ENCODE assay signal across 8 cellular contexts in genomic region chr16:19068237-19068815, GRCh38. TPM values are rescaled to one million over a fixed set of nuclear protein-coding genes. Genes with fewer than 3 reads are reported as not detected.
DNase-seq lines count a peak whose midpoint lies in the region; ATAC-seq and TF ChIP-seq lines count a peak whose summit lies in the region.

No MANE protein-coding gene starts in this region.

- peak overlapping the region; percentile 88 to 100 (median 98) for H3K27ac Mint-ChIP-seq in naive thymus-derived CD4-positive, alpha-beta T cell

- DNase-seq in AG04450 (ENCODE audit: low read depth, low spot score), result no peak
- peak in 1 of 9 donors; percentile 11 for DNase-seq in naive thymus-derived CD4-positive, alpha-beta T cell
- no peak for DNase-seq in Ammon's horn (ENCODE audit: low spot score)
- no peak for DNase-seq in NAMALWA (ENCODE audit: low spot score)
- DNase-seq in SHP77 treated with DMSO at 0.1 percent for 48 hours (lab: John Stamatoyannopoulos, UW), result no peak

- peaks cover 0 to 11% (median 4%) of the 10 kb centered on the region in 5 donors for H3K36me3 Mint-ChIP-seq in naive thymus-derived CD4-positive, alpha-beta T cell

- TF ChIP-seq CTCF in AG04450 (IDR thresholded peaks at IDR 0.05; ENCODE audit: low read depth, low read length), result no peak

- intact Hi-C loops in naive thymus-derived CD4-positive, alpha-beta T cell (cut with micrococcal nuclease), result loop anchor here (5.0 kb wide), 2 partner anchors 1701 to 1834 kb away; partner anchors contain the start of genes DCUN1D3 (in 1 of the 2) and LYRM1 (in 1 of the 2)

- H3K27ac ChIP-seq in AG04450 (ENCODE audit: low read depth, low read length) (peak overlapping the region; percentile 95), KOPT-K1 (ENCODE audit: low read depth, low read length, poor library complexity, severe bottlenecking) (peak overlapping the region; percentile 99), cingulate gyrus (ENCODE audit: low read depth, low read length) (peak overlapping the region; percentile 99)
- peak overlapping the region; percentile 100 for H3K27ac ChIP-seq in naive thymus-derived CD4-positive, alpha-beta T cell (ENCODE audit: low read depth, low read length)

- ATAC-seq in naive thymus-derived CD4-positive, alpha-beta T cell, result no peak
- ATAC-seq in activated CD4-positive, CD25-positive, alpha-beta regulatory T cell treated with anti-CD3 and anti-CD28 coated beads, Interleukin-2, amount 50 U/mL, for 24 hours, result no peak

- peaks cover 10% of the 10 kb centered on the region for H3K36me3 ChIP-seq in KOPT-K1 (ENCODE audit: insufficient read depth, low read length)
- peaks cover 0 to 5% (median 0%) of the 10 kb centered on the region in 3 experiments for H3K36me3 ChIP-seq in naive thymus-derived CD4-positive, alpha-beta T cell (ENCODE audit: control insufficient read depth in 2 of 3, insufficient read depth in 3 of 3, low read length in 3 of 3)

- H3K4me1 Mint-ChIP-seq in naive thymus-derived CD4-positive, alpha-beta T cell, result peaks cover 0 to 24% (median 15%) of the 10 kb centered on the region in 7 donors

- no peaks in the 10 kb centered on the region for H3K27me3 Mint-ChIP-seq in naive thymus-derived CD4-positive, alpha-beta T cell

- no peaks in the 10 kb centered on the region for H3K9me3 Mint-ChIP-seq in naive thymus-derived CD4-positive, alpha-beta T cell

- H3K4me3 Mint-ChIP-seq in naive thymus-derived CD4-positive, alpha-beta T cell, result peak overlapping the region; percentile 86 to 97 (median 95)

- H3K9me3 ChIP-seq in AG04450 (ENCODE audit: control insufficient read depth, insufficient read depth, low read length) (no peaks in the 10 kb centered on the region; the same call in 1 of the 2 replicates), KOPT-K1 (ENCODE audit: insufficient read depth, low read length, poor library complexity, severe bottlenecking) (no peaks in the 10 kb centered on the region)
- H3K9me3 ChIP-seq in naive thymus-derived CD4-positive, alpha-beta T cell (ENCODE audit: control insufficient read depth in 2 of 3, low read length in 3 of 3), result no peaks in the 10 kb centered on the region

- H3K4me3 ChIP-seq in AG04450 (ENCODE audit: low read depth, low read length), result peak overlapping the region; percentile 91
- peak overlapping the region; percentile 73 for H3K4me3 ChIP-seq in naive thymus-derived CD4-positive, alpha-beta T cell (ENCODE audit: low read length)

- CTCF ChIA-PET in AG04450 (lab: Charles Lee), result interaction anchor here (0.6 to 2.5 kb wide), 5 partner anchors 43 to 487 kb away, joined by 3 to 17 read pairs (median 4); partner anchors contain the start of genes TMC7 and VPS35L
- CTCF ChIA-PET in naive thymus-derived CD4-positive, alpha-beta T cell (lab: Charles Lee), result interaction anchor here (0.7 kb wide), 1 partner anchor 434 kb away, joined by 10 read pairs; no protein-coding TSS in a partner anchor

- peaks cover 5 to 10% of the 10 kb centered on the region in 2 donors for H3K4me1 ChIP-seq in naive thymus-derived CD4-positive, alpha-beta T cell (ENCODE audit: control insufficient read depth in 2 of 2, insufficient read depth in 2 of 2, low read length in 2 of 2)

- H3K27me3 ChIP-seq in AG04450 (ENCODE audit: control insufficient read depth, insufficient read depth, low read length), result no peaks in the 10 kb centered on the region
- no peaks in the 10 kb centered on the region for H3K27me3 ChIP-seq in naive thymus-derived CD4-positive, alpha-beta T cell (ENCODE audit: control insufficient read depth in 2 of 2, insufficient read depth in 2 of 2, low read length in 2 of 2)

- POLR2A ChIA-PET in AG04450 (lab: Yijun Ruan, JAX), result interaction anchor here (1.2 kb wide), 1 partner anchor 267 kb away, joined by 7 read pairs; the partner anchor contains the start of gene ARL6IP1
- POLR2A ChIA-PET in naive thymus-derived CD4-positive, alpha-beta T cell (lab: Charles Lee), result interaction anchor here (0.6 to 1.7 kb wide), 6 partner anchors 143 to 488 kb away, joined by 3 to 6 read pairs (median 5); partner anchors contain the start of genes ARL6IP1 and VPS35L

RNA-seq across cellular contexts. Expression of gene COQ7, which starts 0.9 kb away (rescaled TPM):
- polyA plus RNA-seq in AG04450 (2011; rRNA removed), result 14.1 and 14.2 TPM in 2 replicates
- 16.6 and 20.1 TPM in 2 replicates for polyA minus RNA-seq in AG04450 (2011; rRNA and poly(A)+ RNA removed)
- 10 to 100 TPM; 16.7 to 20.4 (median 17.5) TPM for total RNA-seq in naive thymus-derived CD4-positive, alpha-beta T cell
- polyA plus RNA-seq in naive thymus-derived CD4-positive, alpha-beta T cell, result 10 to 100 TPM; 19.3 to 19.5 TPM

RNA-seq across cellular contexts. Expression of gene ITPRIPL2, which starts 45.4 kb away (rescaled TPM):
- 15.8 and 16.3 TPM in 2 replicates for polyA plus RNA-seq in AG04450 (2011; rRNA removed)
- 17.5 and 22.7 TPM in 2 replicates for polyA minus RNA-seq in AG04450 (2011; rRNA and poly(A)+ RNA removed)
- total RNA-seq in naive thymus-derived CD4-positive, alpha-beta T cell, result 10 to 100 TPM in 1 of 5 experiments, 1 to 10 TPM in 1, under 1 TPM in 3; 0.49 to 14.3 (median 0.64) TPM
- not detected for polyA plus RNA-seq in naive thymus-derived CD4-positive, alpha-beta T cell

Comparison
In these comparisons a context has a peak if more than half of its experiments do, and no peak if none do; other contexts are left out.
1. RNA of gene ITPRIPL2, which starts 45.4 kb away (polyA plus RNA-seq): 15.8 to 16.3 TPM in AG04450; not detected in naive thymus-derived CD4-positive, alpha-beta T cell; every median in the first group is over 10 times any median in the second.
2. Peak in every context shown above with its lines, with median percentiles within 50 percentile points of each other: H3K27ac ChIP-seq.